In genomic region chr3:38662544-38662943, GRCh38 we compare ENCODE assay signal across 9 cellular contexts. TPM values are rescaled to one million over a fixed set of nuclear protein-coding genes. Genes with fewer than 3 reads are reported as not detected.
DNase-seq lines count a peak whose midpoint lies in the region.
"Had no signal": no experiment of that assay in that cellular context is flagged by ENCODE, and none has a peak within 500 bp of the region (broad histone marks: within the 10 kb centered on the region; RNA-seq: fewer than 3 reads in every experiment).

No MANE protein-coding gene starts in this region.

- DNase-seq in COLO829 (ENCODE audit: low spot score) (peak; percentile 34), HK-2 (ENCODE audit: unreplicated experiment) (peak; percentile 16), RPMI7951 (ENCODE audit: low read depth) (peak; percentile 60), glomerular visceral epithelial cell (ENCODE audit: extremely low spot score) (peak; percentile 39)
- DNase-seq in stimulated activated CD4-positive, alpha-beta T cell treated with anti-CD3 and anti-CD28 coated beads, Interleukin-2, amount 100 ng/mL, for 24 hours, result no peak
- no peak for DNase-seq in activated CD8-positive, alpha-beta memory T cell treated with anti-CD3 and anti-CD28 coated beads for 24 hours
- DNase-seq in activated CD4-positive, alpha-beta T cell treated with anti-CD3 and anti-CD28 coated beads, Interleukin-2, amount 50 U/mL, for 4 hours, result no peak
- no peak for DNase-seq in activated CD4-positive, CD25-positive, alpha-beta regulatory T cell (lab: John Stamatoyannopoulos, UW)
- DNase-seq: cortex of kidney had no signal

RNA-seq across cellular contexts. Expression of gene SCN5A, which starts 13.1 kb away (rescaled TPM):
- total RNA-seq in RPMI7951 (2014; rRNA removed; shearing (Covaris generic)), result under 0.01 and 0.59 TPM in 2 replicates

Comparison
In these comparisons a context has a peak if more than half of its experiments do, and no peak if none do; other contexts are left out.
1. DNase-seq: peak in COLO829 (single experiment), HK-2 (single experiment), RPMI7951 (single experiment) and glomerular visceral epithelial cell (single experiment); none in stimulated activated CD4-positive, alpha-beta T cell treated with anti-CD3 and anti-CD28 coated beads, Interleukin-2, amount 100 ng/mL, for 24 hours (0 of 2), activated CD8-positive, alpha-beta memory T cell treated with anti-CD3 and anti-CD28 coated beads for 24 hours (single experiment), activated CD4-positive, alpha-beta T cell treated with anti-CD3 and anti-CD28 coated beads, Interleukin-2, amount 50 U/mL, for 4 hours (0 of 2) and activated CD4-positive, CD25-positive, alpha-beta regulatory T cell (0 of 4).